In genomic region chr9:85900504-85901201, GRCh38 we compare ENCODE assay signal across 8 cellular contexts. TPM values are rescaled to one million over a fixed set of nuclear protein-coding genes. Genes with fewer than 3 reads are reported as not detected.
A peak's percentile ranks its signal among the peaks of the same experiment; 100 is the strongest.
DNase-seq lines count a peak whose midpoint lies in the region; ATAC-seq and TF ChIP-seq lines count a peak whose summit lies in the region.

No MANE protein-coding gene starts in this region.

- no peak overlapping the region for H3K27ac Mint-ChIP-seq in activated naive CD4-positive, alpha-beta T cell treated with anti-CD3 and anti-CD28 coated beads, Interleukin-2, amount 50 U/mL, for 72 hours
- H3K27ac Mint-ChIP-seq in type B pancreatic cell: no peak overlapping the region

- intact Hi-C loops in cardiac septum (cut with DNase I): no loop called here

- H3K9ac ChIP-seq in NT2/D1 (ENCODE audit: insufficient read length, low read depth): no peak overlapping the region

- no peak overlapping the region for H3K4me3 Mint-ChIP-seq in type B pancreatic cell

- TF ChIP-seq CTCF in AG10803 (conservative IDR thresholded peaks at IDR 0.05; ENCODE audit: low read length): peak; percentile 83
- TF ChIP-seq CTCF in kidney epithelial cell (IDR thresholded peaks at IDR 0.05; ENCODE audit: insufficient read depth, low read length, poor library complexity, severe bottlenecking): peak; percentile 75
- TF ChIP-seq CTCF in type B pancreatic cell (conservative IDR thresholded peaks at IDR 0.05): peak; percentile 76

- no peaks in the 10 kb centered on the region for H3K4me1 ChIP-seq in NT2/D1 (ENCODE audit: insufficient read depth, insufficient read length)

- H3K27me3 Mint-ChIP-seq in type B pancreatic cell: no peaks in the 10 kb centered on the region

- H3K9me3 Mint-ChIP-seq in activated naive CD4-positive, alpha-beta T cell treated with anti-CD3 and anti-CD28 coated beads, Interleukin-2, amount 50 U/mL, for 72 hours: no peaks in the 10 kb centered on the region
- H3K9me3 Mint-ChIP-seq in type B pancreatic cell: no peaks in the 10 kb centered on the region

- ATAC-seq in GM18867 (IDR thresholded peaks at IDR 0.05; ENCODE audit: unreplicated experiment) (peak; percentile 38), HG02852 (IDR thresholded peaks at IDR 0.05; ENCODE audit: unreplicated experiment) (no peak)
- peak; percentile 40 to 50 for ATAC-seq in activated naive CD4-positive, alpha-beta T cell treated with anti-CD3 and anti-CD28 coated beads, Interleukin-2, amount 50 U/mL, for 72 hours

- no peak overlapping the region for H3K4me3 ChIP-seq in AG10803 (ENCODE audit: low read length)
- no peak overlapping the region for H3K4me3 ChIP-seq in NT2/D1 (ENCODE audit: insufficient read length, low read depth)
- H3K4me3 ChIP-seq in kidney epithelial cell (ENCODE audit: low read depth, low read length): no peak overlapping the region

- no peaks in the 10 kb centered on the region for H3K4me1 Mint-ChIP-seq in type B pancreatic cell (ENCODE audit: unreplicated experiment)

- H3K9me3 ChIP-seq in NT2/D1 (ENCODE audit: insufficient read depth, low read length): no peaks in the 10 kb centered on the region

- no peaks in the 10 kb centered on the region for H3K36me3 Mint-ChIP-seq in activated naive CD4-positive, alpha-beta T cell treated with anti-CD3 and anti-CD28 coated beads, Interleukin-2, amount 50 U/mL, for 72 hours
- H3K36me3 Mint-ChIP-seq in type B pancreatic cell: no peaks in the 10 kb centered on the region

- peak; percentile 41 for DNase-seq in AG10803 (ENCODE audit: low read depth)
- DNase-seq in NT2/D1 (ENCODE audit: low read depth, low spot score): peak; percentile 58
- DNase-seq in activated naive CD4-positive, alpha-beta T cell treated with anti-CD3 and anti-CD28 coated beads, Interleukin-2, amount 50 U/mL, for 72 hours (ENCODE audit: low spot score in 2 of 2): peak in 1 of 2 donors; percentile 59
- DNase-seq in kidney epithelial cell (ENCODE audit: low read depth): no peak
- DNase-seq in type B pancreatic cell (ENCODE audit: extremely low spot score, unreplicated experiment): no peak
- no peak for DNase-seq in cardiac septum (ENCODE audit: low spot score)

- no peaks in the 10 kb centered on the region for H3K36me3 ChIP-seq in NT2/D1 (ENCODE audit: insufficient read depth, insufficient read length, low read length)
- no peaks in the 10 kb centered on the region for H3K36me3 ChIP-seq in kidney epithelial cell (ENCODE audit: control insufficient read depth, insufficient read depth, low read length)

- H3K27me3 ChIP-seq in NT2/D1 (ENCODE audit: insufficient read depth, insufficient read length) (no peaks in the 10 kb centered on the region), kidney epithelial cell (ENCODE audit: control insufficient read depth, insufficient read depth, low read length) (no peaks in the 10 kb centered on the region)

RNA-seq across cellular contexts. Expression of gene NAA35, which starts 40.3 kb away (rescaled TPM):
- 10 to 100 TPM; 23.2 to 28.7 TPM for total RNA-seq in activated naive CD4-positive, alpha-beta T cell treated with anti-CD3 and anti-CD28 coated beads, Interleukin-2, amount 50 U/mL, for 72 hours
- total RNA-seq in kidney epithelial cell (25.3 and 30.3 TPM in 2 replicates), type B pancreatic cell (ENCODE audit: low replicate concordance) (32.9 and 35.7 TPM in 2 replicates), cardiac septum (21.0 TPM)

Comparison
In these comparisons a context has a peak if more than half of its experiments do, and no peak if none do; other contexts are left out.
1. DNase-seq: peak in AG10803 (single experiment) and NT2/D1 (single experiment); none in kidney epithelial cell (single experiment), type B pancreatic cell (single experiment) and cardiac septum (single experiment).
2. Peak in every context shown above with its lines, with median percentiles within 50 percentile points of each other: CTCF ChIP-seq.